Comparison of ENCODE assay signal across 25 cellular contexts in genomic region chr17:58092797-58093385, GRCh38. TPM values are rescaled to one million over a fixed set of nuclear protein-coding genes. Genes with fewer than 3 reads are reported as not detected.
DNase-seq lines count a peak whose midpoint lies in the region; ATAC-seq, FAIRE-seq and TF ChIP-seq lines count a peak whose summit lies in the region.
"Had no signal": no experiment of that assay in that cellular context is flagged by ENCODE, and none has a peak within 500 bp of the region (broad histone marks: within the 10 kb centered on the region; RNA-seq: fewer than 3 reads in every experiment).

No MANE protein-coding gene starts in this region.

- no peaks in the 10 kb centered on the region for H3K9me3 Mint-ChIP-seq in activated CD4-positive, alpha-beta T cell treated with anti-CD3 and anti-CD28 coated beads, Interleukin-2, amount 10 ng/mL, durations not matched to agents 7 days and 5 days
- H3K9me3 Mint-ChIP-seq in CD4-positive, alpha-beta T cell, result no peaks in the 10 kb centered on the region
- H3K9me3 Mint-ChIP-seq in activated T-helper 17 cell treated with anti-CD3 and anti-CD28 coated beads, Interleukin-2, amount 50 U/mL, for 72 hours, result no peaks in the 10 kb centered on the region
- H3K9me3 Mint-ChIP-seq: memory B cell had no signal

- no peak overlapping the region for H3K27ac ChIP-seq in CD4-positive, alpha-beta T cell (ENCODE audit: low read depth, low read length)
- no peak overlapping the region for H3K27ac ChIP-seq in small intestine (ENCODE audit: low read depth in 1 of 2, low read length in 1 of 2)
- H3K27ac ChIP-seq: A549, parathyroid adenoma, SK-N-MC, upper lobe of right lung had no signal

- no peak for TF ChIP-seq CTCF in CD4-positive, alpha-beta T cell (IDR thresholded peaks at IDR 0.05)

- FAIRE-seq in small intestine (lab: Jason Lieb, UNC), result no peak
- FAIRE-seq: A549, colon, RCC 7860 had no signal

- POLR2A ChIA-PET in activated CD4-positive, alpha-beta T cell treated with anti-CD3 and anti-CD28 coated beads, Interleukin-2, amount 10 ng/mL, durations not matched to agents 7 days and 5 days (lab: Charles Lee), result no interaction called here
- POLR2A ChIA-PET in CD4-positive, alpha-beta T cell (lab: Charles Lee), result interaction anchor here (0.9 kb wide), 1 partner anchor 9 kb away, joined by 3 read pairs; no protein-coding TSS in a partner anchor

- peaks cover 48% of the 10 kb centered on the region for H3K36me3 Mint-ChIP-seq in activated CD4-positive, alpha-beta T cell treated with anti-CD3 and anti-CD28 coated beads, Interleukin-2, amount 10 ng/mL, durations not matched to agents 7 days and 5 days (ENCODE audit: low read depth)
- H3K36me3 Mint-ChIP-seq in CD4-positive, alpha-beta T cell (ENCODE audit: low read depth), result peaks cover 69% of the 10 kb centered on the region
- H3K36me3 Mint-ChIP-seq in activated T-helper 17 cell treated with anti-CD3 and anti-CD28 coated beads, Interleukin-2, amount 50 U/mL, for 72 hours (ENCODE audit: low read depth), result peaks cover 75% of the 10 kb centered on the region

- H3K9me3 ChIP-seq in CD4-positive, alpha-beta T cell (ENCODE audit: control insufficient read depth, low read length), result no peaks in the 10 kb centered on the region
- no peaks in the 10 kb centered on the region for H3K9me3 ChIP-seq in small intestine (ENCODE audit: control insufficient read depth, low read depth)
- H3K9me3 ChIP-seq: A549, upper lobe of right lung had no signal

- peak overlapping the region; percentile 4 for H3K27ac Mint-ChIP-seq in activated CD4-positive, alpha-beta T cell treated with anti-CD3 and anti-CD28 coated beads, Interleukin-2, amount 10 ng/mL, durations not matched to agents 7 days and 5 days
- H3K27ac Mint-ChIP-seq in CD4-positive, alpha-beta T cell, result peak overlapping the region; percentile 6
- peak overlapping the region; percentile 53 for H3K27ac Mint-ChIP-seq in activated T-helper 17 cell treated with anti-CD3 and anti-CD28 coated beads, Interleukin-2, amount 50 U/mL, for 72 hours

- H3K27me3 ChIP-seq in CD4-positive, alpha-beta T cell (ENCODE audit: control insufficient read depth, insufficient read depth, low read length), result no peaks in the 10 kb centered on the region
- H3K27me3 ChIP-seq in small intestine (ENCODE audit: control insufficient read depth in 2 of 2, insufficient read depth in 2 of 2, low read length in 2 of 2), result no peaks in the 10 kb centered on the region
- H3K27me3 ChIP-seq: upper lobe of right lung had no signal

- no peak overlapping the region for H3K4me3 Mint-ChIP-seq in activated CD4-positive, alpha-beta T cell treated with anti-CD3 and anti-CD28 coated beads, Interleukin-2, amount 10 ng/mL, durations not matched to agents 7 days and 5 days
- no peak overlapping the region for H3K4me3 Mint-ChIP-seq in CD4-positive, alpha-beta T cell
- no peak overlapping the region for H3K4me3 Mint-ChIP-seq in activated T-helper 17 cell treated with anti-CD3 and anti-CD28 coated beads, Interleukin-2, amount 50 U/mL, for 72 hours
- H3K4me3 Mint-ChIP-seq: memory B cell had no signal

- DNase-seq in activated CD4-positive, alpha-beta T cell treated with anti-CD3 and anti-CD28 coated beads, Interleukin-2, amount 10 ng/mL, durations not matched to agents 7 days and 5 days, result no peak
- no peak for DNase-seq in activated CD4-positive, alpha-beta T cell treated with anti-CD3 and anti-CD28 coated beads, Interleukin-2, amount 50 U/mL, for 1 hour
- DNase-seq in CD4-positive, alpha-beta T cell, result no peak
- peak; percentile 37 for DNase-seq in islet precursor cell
- no peak for DNase-seq in NCI-H1092 treated with DMSO at 0.1 percent for 48 hours (lab: John Stamatoyannopoulos, UW)
- no peak for DNase-seq in small intestine
- DNase-seq: EL; H7; IMR-90; NCI-H510A treated with DMSO at 0.1 percent for 48 hours; stimulated activated CD4-positive, alpha-beta T cell treated with anti-CD3 and anti-CD28 coated beads, Interleukin-15, amount 100 ng/mL, for 24 hours; stimulated activated CD8-positive, alpha-beta memory T cell treated with anti-CD3 and anti-CD28 coated beads, Interleukin-4, amount 100 ng/mL, for 48 hours; substantia nigra; upper lobe of right lung had no signal

- H3K4me3 ChIP-seq in small intestine (ENCODE audit: low read depth in 1 of 2, low read length in 2 of 2), result no peak overlapping the region
- H3K4me3 ChIP-seq: A549, SK-N-MC, upper lobe of right lung had no signal

- no peaks in the 10 kb centered on the region for H3K4me1 ChIP-seq in small intestine (ENCODE audit: control insufficient read depth in 2 of 2, insufficient read depth in 1 of 2, low read depth in 1 of 2, low read length in 1 of 2)
- H3K4me1 ChIP-seq: A549, upper lobe of right lung had no signal

- CTCF ChIA-PET in activated CD4-positive, alpha-beta T cell treated with anti-CD3 and anti-CD28 coated beads, Interleukin-2, amount 10 ng/mL, durations not matched to agents 7 days and 5 days (lab: Charles Lee), result interaction anchor here (0.6 kb wide), 1 partner anchor 357 kb away, joined by 3 read pairs; no protein-coding TSS in a partner anchor
- CTCF ChIA-PET in CD4-positive, alpha-beta T cell (lab: Charles Lee), result no interaction called here

- peaks cover 17% of the 10 kb centered on the region for H3K4me1 Mint-ChIP-seq in activated CD4-positive, alpha-beta T cell treated with anti-CD3 and anti-CD28 coated beads, Interleukin-2, amount 10 ng/mL, durations not matched to agents 7 days and 5 days
- peaks cover 25% of the 10 kb centered on the region for H3K4me1 Mint-ChIP-seq in CD4-positive, alpha-beta T cell (ENCODE audit: low read depth)
- H3K4me1 Mint-ChIP-seq in activated T-helper 17 cell treated with anti-CD3 and anti-CD28 coated beads, Interleukin-2, amount 50 U/mL, for 72 hours, result peaks cover 12% of the 10 kb centered on the region

- 69 to 78% (median 70%) methylated on average over 7 of the region's 7 CpGs for WGBS in small intestine, 3 donors

- ATAC-seq in CD4-positive, alpha-beta T cell (ENCODE audit: poor library complexity), result no peak
- no peak for ATAC-seq in activated T-helper 17 cell treated with anti-CD3 and anti-CD28 coated beads, Interleukin-2, amount 50 U/mL, for 72 hours (replicated peaks)
- no peak for ATAC-seq in GM18907 (IDR thresholded peaks at IDR 0.05; ENCODE audit: unreplicated experiment)
- ATAC-seq: A549, sciatic nerve, upper lobe of right lung had no signal

- intact Hi-C loops in CD4-positive, alpha-beta T cell (cut with DNase I, micrococcal nuclease), result no loop called here

- no peaks in the 10 kb centered on the region for H3K27me3 Mint-ChIP-seq in activated CD4-positive, alpha-beta T cell treated with anti-CD3 and anti-CD28 coated beads, Interleukin-2, amount 10 ng/mL, durations not matched to agents 7 days and 5 days
- no peaks in the 10 kb centered on the region for H3K27me3 Mint-ChIP-seq in CD4-positive, alpha-beta T cell
- no peaks in the 10 kb centered on the region for H3K27me3 Mint-ChIP-seq in activated T-helper 17 cell treated with anti-CD3 and anti-CD28 coated beads, Interleukin-2, amount 50 U/mL, for 72 hours
- H3K27me3 Mint-ChIP-seq: memory B cell had no signal

- H3K36me3 ChIP-seq in small intestine (ENCODE audit: control insufficient read depth in 2 of 2, insufficient read depth in 2 of 2, low read length in 2 of 2), result peaks cover 9 to 24% of the 10 kb centered on the region in 2 donors

RNA-seq across cellular contexts. Expression of gene DYNLL2, which starts 9.7 kb away (rescaled TPM):
- 10 to 100 TPM; 30.1 to 31.9 TPM for total RNA-seq in activated CD4-positive, alpha-beta T cell treated with anti-CD3 and anti-CD28 coated beads, Interleukin-2, amount 10 ng/mL, durations not matched to agents 7 days and 5 days
- 10 to 100 TPM; 30.9 to 32.2 TPM for total RNA-seq in CD4-positive, alpha-beta T cell
- total RNA-seq in activated T-helper 17 cell treated with anti-CD3 and anti-CD28 coated beads, Interleukin-2, amount 50 U/mL, for 72 hours, result 10 to 100 TPM; 24.3 to 27.1 TPM
- polyA plus RNA-seq in small intestine, result 10 to 100 TPM; 18.9 to 40.8 (median 24.6) TPM

RNA-seq across cellular contexts. Expression of gene OR4D1, which starts 55.3 kb away (rescaled TPM):
- total RNA-seq in activated CD4-positive, alpha-beta T cell treated with anti-CD3 and anti-CD28 coated beads, Interleukin-2, amount 10 ng/mL, durations not matched to agents 7 days and 5 days, result under 1 TPM; 0.54 to 0.77 TPM
- total RNA-seq in CD4-positive, alpha-beta T cell, result under 1 TPM; 0.49 to 0.70 TPM
- under 1 TPM; 0.13 to 0.15 TPM for total RNA-seq in activated T-helper 17 cell treated with anti-CD3 and anti-CD28 coated beads, Interleukin-2, amount 50 U/mL, for 72 hours
- polyA plus RNA-seq in small intestine, result under 1 TPM in 1 of 3 donors, not detected in 2; 0.03 TPM
- total RNA-seq: fibroblast of lung, IMR-90, sciatic nerve, upper lobe of right lung had no signal
- polyA plus RNA-seq: BJ, fibroblast of lung, IMR-90 had no signal
